ENCODE assay signal across 8 cellular contexts in genomic region chr7:140084972-140085371, GRCh38.
A peak's percentile ranks its signal among the peaks of the same experiment; 100 is the strongest.
DNase-seq lines count a peak whose midpoint lies in the region; ATAC-seq lines count a peak whose summit lies in the region.

No MANE protein-coding gene starts in this region.

- intact Hi-C loops in posterior cingulate gyrus (cut with DNase I) = no loop called here

- H3K27me3 Mint-ChIP-seq in activated T-cell treated with anti-CD3 and anti-CD28 coated beads, Interleukin-2, amount 50 U/mL, for 24 hours = no peaks in the 10 kb centered on the region

- H3K4me3 Mint-ChIP-seq in activated T-cell treated with anti-CD3 and anti-CD28 coated beads, Interleukin-2, amount 50 U/mL, for 24 hours = no peak overlapping the region

- peaks cover 41% of the 10 kb centered on the region for H3K4me1 Mint-ChIP-seq in activated T-cell treated with anti-CD3 and anti-CD28 coated beads, Interleukin-2, amount 50 U/mL, for 24 hours (ENCODE audit: low read depth)

- DNase-seq in stimulated activated naive CD4-positive, alpha-beta T cell treated with Interleukin-2 at 50 U/mL for 16 hours (lab: John Stamatoyannopoulos, UW) = peak; percentile 41
- DNase-seq in stimulated activated naive CD4-positive, alpha-beta T cell (lab: John Stamatoyannopoulos, UW) = no peak
- peak; percentile 54 for DNase-seq in activated T-cell treated with anti-CD3 and anti-CD28 coated beads, Interleukin-2, amount 50 U/mL, for 24 hours
- DNase-seq in NOMO-1 treated with DMSO at 0.1 percent for 48 hours (lab: John Stamatoyannopoulos, UW; ENCODE audit: unreplicated experiment) = no peak
- DNase-seq in ecto neural progenitor cell (ENCODE audit: low spot score) = no peak
- no peak for DNase-seq in NCI-H510A (lab: John Stamatoyannopoulos, UW)
- no peak for DNase-seq in posterior cingulate gyrus

- peak overlapping the region; percentile 42 for H3K27ac Mint-ChIP-seq in activated T-cell treated with anti-CD3 and anti-CD28 coated beads, Interleukin-2, amount 50 U/mL, for 24 hours

- peak; percentile 91 for ATAC-seq in HG03095 (IDR thresholded peaks at IDR 0.05; ENCODE audit: unreplicated experiment)

- H3K9me3 Mint-ChIP-seq in activated T-cell treated with anti-CD3 and anti-CD28 coated beads, Interleukin-2, amount 50 U/mL, for 24 hours = no peaks in the 10 kb centered on the region

- H3K36me3 Mint-ChIP-seq in activated T-cell treated with anti-CD3 and anti-CD28 coated beads, Interleukin-2, amount 50 U/mL, for 24 hours (ENCODE audit: low read depth) = peaks cover 4% of the 10 kb centered on the region

Comparison
In these comparisons a context has a peak if more than half of its experiments do, and no peak if none do; other contexts are left out.
1. DNase-seq: peak in stimulated activated naive CD4-positive, alpha-beta T cell treated with Interleukin-2 at 50 U/mL for 16 hours (single experiment) and activated T-cell treated with anti-CD3 and anti-CD28 coated beads, Interleukin-2, amount 50 U/mL, for 24 hours (single experiment); none in stimulated activated naive CD4-positive, alpha-beta T cell (0 of 6), NOMO-1 treated with DMSO at 0.1 percent for 48 hours (single experiment), ecto neural progenitor cell (single experiment), NCI-H510A (single experiment) and posterior cingulate gyrus (0 of 10).